In the genomic region with DNA sequence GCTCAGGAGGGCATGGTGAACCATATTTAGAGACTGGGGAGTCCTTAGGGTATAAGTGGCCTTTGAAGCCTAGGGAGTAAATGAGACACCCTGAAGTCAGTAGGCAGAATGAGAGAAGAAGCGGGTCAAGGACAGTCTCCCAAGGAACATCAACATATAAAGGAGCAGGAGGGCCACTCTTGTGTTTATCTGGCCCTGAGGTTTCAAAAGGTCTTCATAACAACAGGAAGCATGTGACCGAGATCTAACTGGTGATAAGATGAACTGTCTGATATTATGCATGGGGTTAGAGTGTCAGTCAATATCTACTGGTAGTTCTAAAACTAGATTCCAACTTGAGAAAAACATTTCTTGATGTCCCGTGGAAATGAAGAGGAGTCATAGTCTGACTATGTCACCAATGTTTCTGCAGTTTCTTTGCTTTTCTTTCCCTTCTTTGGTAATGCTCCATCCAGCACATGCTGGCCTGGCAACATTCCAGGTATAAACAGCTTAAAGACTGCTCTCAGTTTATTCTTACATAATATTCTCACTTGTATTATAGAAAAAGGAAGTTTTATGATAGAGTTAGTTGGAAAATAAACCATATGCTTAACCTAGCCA, we compare ENCODE assay signal across 13 cellular contexts.
DNase-seq lines count a peak whose midpoint lies in the region; ATAC-seq and TF ChIP-seq lines count a peak whose summit lies in the region.
"Had no signal": no experiment of that assay in that cellular context is flagged by ENCODE, and none has a peak within 500 bp of the region (broad histone marks: within the 10 kb centered on the region; RNA-seq: fewer than 3 reads in every experiment).

No MANE protein-coding gene starts in this region.

- POLR2A ChIA-PET in Panc1 (lab: Charles Lee): no interaction called here
- POLR2A ChIA-PET in PC-3 (lab: Charles Lee; ENCODE audit: unreplicated experiment): no interaction called here

- no peaks in the 10 kb centered on the region for H3K36me3 ChIP-seq in Panc1 (ENCODE audit: control insufficient read depth, insufficient read depth, low read length)
- no peaks in the 10 kb centered on the region for H3K36me3 ChIP-seq in PC-3 (ENCODE audit: low read depth, low read length)

- no peaks in the 10 kb centered on the region for H4K20me1 ChIP-seq in PC-3 (ENCODE audit: low read length)

- H3K4me3 ChIP-seq in Panc1 (ENCODE audit: low read depth in 2 of 2, low read length in 2 of 2) (no peak overlapping the region), fibroblast of the aortic adventitia (ENCODE audit: low read depth, low read length) (no peak overlapping the region), PC-3 (ENCODE audit: low read length) (no peak overlapping the region)

- H2AFZ ChIP-seq in PC-3 (ENCODE audit: low read length): no peak overlapping the region

- no peak overlapping the region for H3K9ac ChIP-seq in PC-3 (ENCODE audit: low read length)

- H3K4me1 ChIP-seq in Panc1 (ENCODE audit: control insufficient read depth, insufficient read depth, low read length): peaks cover 22% of the 10 kb centered on the region
- peaks cover 40% of the 10 kb centered on the region for H3K4me1 ChIP-seq in PC-3 (ENCODE audit: insufficient read depth, low read length)

- in situ Hi-C loops in Panc1 (cut with HindIII; ENCODE audit: low pct_unique_long_range_greater_than_20kb, low sequenced_read_pairs): no loop called here

- ATAC-seq in Panc1 (no peak), HG03097 (IDR thresholded peaks at IDR 0.05; ENCODE audit: low FRiP score, unreplicated experiment) (no peak), PC-3 (no peak)
- ATAC-seq: right cardiac atrium had no signal

- no peaks in the 10 kb centered on the region for H3K79me2 ChIP-seq in PC-3 (ENCODE audit: low read length)

- BruUV-seq in Panc1 (replicated peaks; lab: Mats Ljungman, UMichigan) (no TSS peak), PC-3 (replicated peaks; lab: Mats Ljungman, UMichigan) (no TSS peak)

- no peaks in the 10 kb centered on the region for H3K27me3 ChIP-seq in Panc1 (ENCODE audit: control insufficient read depth, insufficient read depth, low read length)
- H3K27me3 ChIP-seq in PC-3 (ENCODE audit: low read length): no peaks in the 10 kb centered on the region

- peaks cover 6% of the 10 kb centered on the region for H3F3A ChIP-seq in PC-3 (ENCODE audit: low read length, unreplicated experiment)

- TF ChIP-seq CTCF in Panc1 (IDR thresholded peaks at IDR 0.05) (no peak), fibroblast of the aortic adventitia (IDR thresholded peaks at IDR 0.05; ENCODE audit: insufficient read depth, low read length) (no peak), PC-3 (conservative IDR thresholded peaks at IDR 0.05; ENCODE audit: low read depth, low read length) (no peak)

- no peaks in the 10 kb centered on the region for H3K9me2 ChIP-seq in PC-3 (replicated peaks; ENCODE audit: low read length)

- H3K27ac ChIP-seq in Panc1 (ENCODE audit: low read length): peak overlapping the region; percentile 64
- no peak overlapping the region for H3K27ac ChIP-seq in PC-3 (ENCODE audit: low read length)

- intact Hi-C loops in Panc1 (cut with micrococcal nuclease; ENCODE audit: unreplicated experiment) (no loop called here), PC-3 (cut with micrococcal nuclease) (no loop called here)

- CTCF ChIA-PET in Panc1 (lab: Charles Lee) (no interaction called here), PC-3 (lab: Charles Lee) (no interaction called here)

- no peak overlapping the region for H3K4me2 ChIP-seq in PC-3 (ENCODE audit: low read length)

- peaks cover 3% of the 10 kb centered on the region; the same call in 1 of the 2 replicates for H3K9me3 ChIP-seq in Panc1 (ENCODE audit: control insufficient read depth, insufficient read depth, low read depth, low read length)
- no peaks in the 10 kb centered on the region for H3K9me3 ChIP-seq in PC-3 (ENCODE audit: low read length)

- DNase-seq in DMS 273 (lab: John Stamatoyannopoulos, UW; ENCODE audit: unreplicated experiment): peak; percentile 20
- DNase-seq in DMS 273 treated with DMSO at 0.1 percent for 48 hours (lab: John Stamatoyannopoulos, UW): no peak
- DNase-seq in Panc1 (ENCODE audit: low read depth, low spot score): no peak
- DNase-seq in fibroblast of the aortic adventitia (ENCODE audit: low read depth): peak; percentile 40
- peak; percentile 19 for DNase-seq in stromal cell of bone marrow (ENCODE audit: low read depth)
- no peak for DNase-seq in PC-3
- no peak for DNase-seq in HPDE6-E6E7 (ENCODE audit: extremely low spot score)
- DNase-seq: 8988T; activated T-cell treated with anti-CD3 and anti-CD28 coated beads, Interleukin-2, amount 50 U/mL, for 48 hours; NCI-H1092; right cardiac atrium; SIG-M5 had no signal

Comparison
In these comparisons a context has a peak if more than half of its experiments do, and no peak if none do; other contexts are left out.
1. DNase-seq: peak in DMS 273 (single experiment), fibroblast of the aortic adventitia (single experiment) and stromal cell of bone marrow (single experiment); none in DMS 273 treated with DMSO at 0.1 percent for 48 hours (single experiment), Panc1 (single experiment), PC-3 (single experiment) and HPDE6-E6E7 (single experiment).